21 cellular contexts compared by ENCODE assay signal in genomic region chr14:55200646-55201045, GRCh38. TPM values are rescaled to one million over a fixed set of nuclear protein-coding genes. Genes with fewer than 3 reads are reported as not detected.
DNase-seq lines count a peak whose midpoint lies in the region; ATAC-seq, FAIRE-seq and TF ChIP-seq lines count a peak whose summit lies in the region.
"Had no signal": no experiment of that assay in that cellular context is flagged by ENCODE, and none has a peak within 500 bp of the region (broad histone marks: within the 10 kb centered on the region; RNA-seq: fewer than 3 reads in every experiment).

No MANE protein-coding gene starts in this region.

- H4K91ac ChIP-seq in H1 (replicated peaks; ENCODE audit: insufficient read length, low read length) (no peak overlapping the region), trophoblast cell (ENCODE audit: low read depth, low read length) (no peak overlapping the region)

- DNase-seq in GM23338 (ENCODE audit: low spot score) (no peak), SJSA1 (ENCODE audit: low read depth in 1 of 2, low spot score in 2 of 2) (no peak), H1 (ENCODE audit: low read depth in 1 of 2, low spot score in 2 of 2) (no peak), trophoblast cell (no peak), HuH-7 (ENCODE audit: low spot score) (no peak), dedifferentiated amniotic fluid mesenchymal stem cell (ENCODE audit: extremely low spot score) (no peak), NCI-H748 (lab: John Stamatoyannopoulos, UW; ENCODE audit: unreplicated experiment) (no peak)
- no peak for DNase-seq in activated T-cell treated with anti-CD3 and anti-CD28 coated beads, Interleukin-2, amount 50 U/mL, for 72 hours
- DNase-seq: AML-193; Caco-2; CD4-positive, alpha-beta T cell; GOT3 had no signal

- no peak overlapping the region for H2BK20ac ChIP-seq in H1 (ENCODE audit: low read length)

- TF ChIP-seq CTCF in GM23338 (conservative IDR thresholded peaks at IDR 0.05; ENCODE audit: low read depth in 2 of 2) (no peak), H1 (IDR thresholded peaks at IDR 0.05; ENCODE audit: control extremely low read depth in 1 of 3, insufficient read depth in 1 of 3, low read depth in 1 of 3, low read length in 3 of 3) (no peak)

- H3K27ac ChIP-seq in GM23338 (ENCODE audit: low read depth), result 0 out of 2 replicates have a peak overlapping the region, but pooled peaks have one; percentile 21
- peak overlapping the region; percentile 49 for H3K27ac ChIP-seq in SJSA1
- no peak overlapping the region for H3K27ac ChIP-seq in H1 (ENCODE audit: low read depth, low read length)
- no peak overlapping the region for H3K27ac ChIP-seq in trophoblast cell (ENCODE audit: low read depth, low read length)
- H3K27ac ChIP-seq: 22Rv1, A549, C4-2B, HL-60 had no signal

- no peak overlapping the region for H2BK15ac ChIP-seq in H1 (ENCODE audit: low read length)

- H4K8ac ChIP-seq in H1 (ENCODE audit: extremely low read depth, insufficient read depth, low read length) (no peak overlapping the region), trophoblast cell (ENCODE audit: low read depth, low read length) (no peak overlapping the region)

- H3K4me1 Mint-ChIP-seq in GM23338, result peaks cover 10% of the 10 kb centered on the region
- H3K4me1 Mint-ChIP-seq in activated T-cell treated with anti-CD3 and anti-CD28 coated beads, Interleukin-2, amount 50 U/mL, for 72 hours (ENCODE audit: low read depth), result no peaks in the 10 kb centered on the region

- H3K23me2 ChIP-seq in H1 (ENCODE audit: low read depth, low read length), result no peaks in the 10 kb centered on the region

- H3K4me3 Mint-ChIP-seq in GM23338, result no peak overlapping the region
- no peak overlapping the region for H3K4me3 Mint-ChIP-seq in activated T-cell treated with anti-CD3 and anti-CD28 coated beads, Interleukin-2, amount 50 U/mL, for 72 hours
- H3K4me3 Mint-ChIP-seq: CD4-positive, alpha-beta T cell had no signal

- H3K4me3 ChIP-seq in GM23338, result no peak overlapping the region
- H3K4me3 ChIP-seq in SJSA1, result no peak overlapping the region
- no peak overlapping the region; a peak in 1 of 8 replicates for H3K4me3 ChIP-seq in H1 (ENCODE audit: extremely low read depth in 1 of 4, insufficient read depth in 2 of 4, low read depth in 3 of 4, low read length in 4 of 4)
- H3K4me3 ChIP-seq in trophoblast cell (ENCODE audit: low read depth, low read length), result no peak overlapping the region
- H3K4me3 ChIP-seq: A549, HAP-1 had no signal

- no peak for TF ChIP-seq EP300 in H1 (IDR thresholded peaks at IDR 0.05; ENCODE audit: borderline replicate concordance in 1 of 2, low read depth in 2 of 2, low read length in 2 of 2)

- peak overlapping the region; percentile 12 for H3K56ac ChIP-seq in H1 (replicated peaks; ENCODE audit: insufficient read length, low read depth, low read length)

- H2AK5ac ChIP-seq in H1 (ENCODE audit: low read depth, low read length) (no peak overlapping the region), trophoblast cell (ENCODE audit: low read length) (no peak overlapping the region)

- 78% methylated on average over 3 of the region's 3 CpGs; no CpG with 5 or more reads in 1 of the 2 experiments for WGBS in H1 (ENCODE audit: extremely low coverage in 1 of 2, insufficient coverage in 1 of 2, insufficient read length in 1 of 2, insufficient replicate concordance in 2 of 2, low coverage in 1 of 2, low lambda C conversion rate in 2 of 2, missing lambda C conversion rate in 1 of 2), 2 experiments
- no CpG with 5 or more reads among the region's 3 CpGs for WGBS in trophoblast cell (ENCODE audit: extremely low coverage, insufficient coverage, insufficient read length)

- FAIRE-seq in H1 (lab: Jason Lieb, UNC), result no peak
- FAIRE-seq: A549, D721Med, GM12891, GM19239, HepG2 had no signal

- no peaks in the 10 kb centered on the region for H3F3A ChIP-seq in GM23338 (replicated peaks; ENCODE audit: low read depth)

- H3K79me1 ChIP-seq in H1 (ENCODE audit: low read depth, low read length), result no peaks in the 10 kb centered on the region
- H3K79me1 ChIP-seq in trophoblast cell (ENCODE audit: low read length), result peaks cover 6% of the 10 kb centered on the region

- H3K27me3 ChIP-seq in GM23338 (ENCODE audit: insufficient read depth) (no peaks in the 10 kb centered on the region), SJSA1 (replicated peaks) (no peaks in the 10 kb centered on the region), H1 (replicated peaks in 1 of 4; ENCODE audit: control insufficient read depth in 3 of 4, extremely low read depth in 1 of 4, insufficient read depth in 3 of 4, low read length in 3 of 4) (no peaks in the 10 kb centered on the region), trophoblast cell (ENCODE audit: insufficient read depth, low read length) (no peaks in the 10 kb centered on the region)

- no peaks in the 10 kb centered on the region for H3K79me2 ChIP-seq in GM23338 (replicated peaks; ENCODE audit: insufficient read depth)
- no peaks in the 10 kb centered on the region for H3K79me2 ChIP-seq in H1 (ENCODE audit: control insufficient read depth in 1 of 2, insufficient read depth in 2 of 2, low read length in 2 of 2)
- no peaks in the 10 kb centered on the region for H3K79me2 ChIP-seq in trophoblast cell (ENCODE audit: control insufficient read depth, insufficient read depth, low read length, poor library complexity)

- TF ChIP-seq RAD21 in H1 (IDR thresholded peaks at IDR 0.05 in 1 of 2, conservative IDR thresholded peaks at IDR 0.05 in 1 of 2; ENCODE audit: low read depth in 2 of 2, low read length in 2 of 2), result no peak

- no peaks in the 10 kb centered on the region for H4K20me1 ChIP-seq in GM23338 (replicated peaks; ENCODE audit: insufficient read depth)
- no peaks in the 10 kb centered on the region for H4K20me1 ChIP-seq in H1 (replicated peaks in 1 of 2; ENCODE audit: control insufficient read depth in 1 of 2, insufficient read depth in 2 of 2, low read length in 2 of 2)

- H3K27ac Mint-ChIP-seq in GM23338, result 0 out of 2 replicates have a peak overlapping the region, but pooled peaks have one; percentile 18
- H3K27ac Mint-ChIP-seq in activated T-cell treated with anti-CD3 and anti-CD28 coated beads, Interleukin-2, amount 50 U/mL, for 72 hours, result no peak overlapping the region
- H3K27ac Mint-ChIP-seq: CD4-positive, alpha-beta T cell had no signal

- peak overlapping the region; percentile 68 for H4K5ac ChIP-seq in H1 (ENCODE audit: insufficient read length, low read depth, low read length)

- H3K18ac ChIP-seq in H1 (ENCODE audit: extremely low read depth, low read length) (peak overlapping the region; percentile 73; the same call in 1 of the 2 replicates), trophoblast cell (ENCODE audit: low read length) (no peak overlapping the region)

- H3K4ac ChIP-seq in H1 (replicated peaks; ENCODE audit: insufficient read length, low read depth, low read length) (peak overlapping the region; percentile 46), trophoblast cell (ENCODE audit: low read depth, low read length) (no peak overlapping the region)

- H2BK5ac ChIP-seq in H1 (ENCODE audit: low read depth, low read length), result peak overlapping the region; percentile 89; the same call in 1 of the 2 replicates
- H2BK5ac ChIP-seq in trophoblast cell (ENCODE audit: low read depth, low read length, poor library complexity), result no peak overlapping the region

- no peaks in the 10 kb centered on the region for H3K9me3 Mint-ChIP-seq in GM23338
- H3K9me3 Mint-ChIP-seq in activated T-cell treated with anti-CD3 and anti-CD28 coated beads, Interleukin-2, amount 50 U/mL, for 72 hours, result no peaks in the 10 kb centered on the region
- H3K9me3 Mint-ChIP-seq: CD4-positive, alpha-beta T cell had no signal

- CTCF ChIA-PET in H1 (lab: Charles Lee; ENCODE audit: partially characterized antibody), result interaction anchor here (0.6 to 2.1 kb wide), 6 partner anchors 10 to 69 kb away, joined by 3 to 11 read pairs (median 4); no protein-coding TSS in a partner anchor

- H3K9me3 ChIP-seq in SJSA1 (replicated peaks), result no peaks in the 10 kb centered on the region
- no peaks in the 10 kb centered on the region for H3K9me3 ChIP-seq in H1 (ENCODE audit: insufficient read depth in 2 of 2, low read depth in 1 of 2, low read length in 1 of 2)
- no peaks in the 10 kb centered on the region for H3K9me3 ChIP-seq in trophoblast cell (ENCODE audit: insufficient read depth, low read depth, low read length)
- H3K9me3 ChIP-seq: A549, Caco-2, HAP-1 had no signal

- H3K36me3 Mint-ChIP-seq in GM23338 (ENCODE audit: low read depth), result no peaks in the 10 kb centered on the region
- H3K36me3 Mint-ChIP-seq in activated T-cell treated with anti-CD3 and anti-CD28 coated beads, Interleukin-2, amount 50 U/mL, for 72 hours (ENCODE audit: insufficient read depth in 2 of 2), result no peaks in the 10 kb centered on the region

- H2AFZ ChIP-seq in GM23338 (peak overlapping the region; percentile 64), H1 (ENCODE audit: low read length) (peak overlapping the region; percentile 20), trophoblast cell (ENCODE audit: insufficient read depth, low read length, poor library complexity) (no peak overlapping the region)

- no peak for TF ChIP-seq POLR2A in H1 (IDR thresholded peaks at IDR 0.05; ENCODE audit: control extremely low read depth in 1 of 2, low read depth in 2 of 2, low read length in 2 of 2)

- H3K4me2 ChIP-seq in GM23338, result 0 out of 2 replicates have a peak overlapping the region, but pooled peaks have one; percentile 14
- H3K4me2 ChIP-seq in H1 (ENCODE audit: insufficient read depth in 1 of 2, low read depth in 2 of 2, low read length in 2 of 2), result 0 out of 4 replicates have a peak overlapping the region, but pooled peaks of 1 of the 2 experiments have one; percentile 41
- no peak overlapping the region for H3K4me2 ChIP-seq in trophoblast cell (ENCODE audit: low read length)
- H3K4me2 ChIP-seq: A549 had no signal

- no peak overlapping the region for H3K9ac ChIP-seq in H1 (replicated peaks in 1 of 4; ENCODE audit: extremely low read depth in 1 of 4, low read depth in 3 of 4, low read length in 3 of 4)
- H3K9ac ChIP-seq in trophoblast cell (ENCODE audit: low read length), result no peak overlapping the region

- H3K27me3 Mint-ChIP-seq in GM23338 (ENCODE audit: insufficient read depth, low read depth, poor library complexity), result no peaks in the 10 kb centered on the region
- H3K27me3 Mint-ChIP-seq in activated T-cell treated with anti-CD3 and anti-CD28 coated beads, Interleukin-2, amount 50 U/mL, for 72 hours (ENCODE audit: low read depth), result peaks cover 10% of the 10 kb centered on the region
- H3K27me3 Mint-ChIP-seq: CD4-positive, alpha-beta T cell had no signal

- H3K36me3 ChIP-seq in GM23338 (ENCODE audit: insufficient read depth), result no peaks in the 10 kb centered on the region
- no peaks in the 10 kb centered on the region for H3K36me3 ChIP-seq in SJSA1
- H3K36me3 ChIP-seq in H1 (ENCODE audit: control insufficient read depth in 2 of 4, insufficient read depth in 4 of 4, low read length in 3 of 4), result no peaks in the 10 kb centered on the region
- H3K36me3 ChIP-seq in trophoblast cell (ENCODE audit: control insufficient read depth in 1 of 2, insufficient read depth in 2 of 2, low read length in 2 of 2), result no peaks in the 10 kb centered on the region
- H3K36me3 ChIP-seq: HAP-1 had no signal

- H2BK12ac ChIP-seq in H1 (ENCODE audit: low read depth, low read length) (peak overlapping the region; percentile 42), trophoblast cell (ENCODE audit: low read length) (peak overlapping the region; percentile 2)

- H3K9me2 ChIP-seq in GM23338 (ENCODE audit: insufficient read depth), result no peaks in the 10 kb centered on the region

- H2BK120ac ChIP-seq in H1 (replicated peaks; ENCODE audit: low read depth, low read length) (peak overlapping the region; percentile 7), trophoblast cell (ENCODE audit: insufficient read depth, low read length, poor library complexity) (no peak overlapping the region)

- H3K14ac ChIP-seq in H1 (ENCODE audit: insufficient read length), result no peak overlapping the region
- H3K14ac ChIP-seq in trophoblast cell (ENCODE audit: low read length), result no peak overlapping the region

- H3K23ac ChIP-seq in H1 (ENCODE audit: insufficient read length) (no peak overlapping the region), trophoblast cell (ENCODE audit: low read length) (no peak overlapping the region)

- POLR2A ChIA-PET in H1 (lab: Charles Lee; ENCODE audit: partially characterized antibody), result interaction anchor here (1.1 to 2.6 kb wide), 4 partner anchors 9 to 98 kb away, joined by 3 to 10 read pairs (median 3); partner anchors contain the start of gene DLGAP5

- H4K12ac ChIP-seq in trophoblast cell (ENCODE audit: low read depth, low read length), result no peak overlapping the region

- ATAC-seq in GM23338, result peak; percentile 31; the same call in 1 of the 3 replicates
- ATAC-seq in activated T-cell treated with anti-CD3 and anti-CD28 coated beads, Interleukin-2, amount 50 U/mL, for 72 hours (replicated peaks in 1 of 2), result no peak
- ATAC-seq: A549 had no signal

- H3K4me1 ChIP-seq in GM23338 (ENCODE audit: insufficient read depth), result peaks cover 13% of the 10 kb centered on the region
- peaks cover 15% of the 10 kb centered on the region for H3K4me1 ChIP-seq in SJSA1 (replicated peaks)
- peaks cover 0 to 8% (median 1%) of the 10 kb centered on the region in 4 experiments; a peak in 2 of 7 replicates for H3K4me1 ChIP-seq in H1 (replicated peaks in 1 of 4; ENCODE audit: control insufficient read depth in 3 of 4, insufficient read depth in 4 of 4, low read length in 3 of 4)
- peaks cover 5 to 7% of the 10 kb centered on the region in 2 experiments for H3K4me1 ChIP-seq in trophoblast cell (ENCODE audit: control insufficient read depth in 1 of 2, insufficient read depth in 2 of 2, low read length in 2 of 2)
- H3K4me1 ChIP-seq: A549, HAP-1 had no signal

RNA-seq across cellular contexts. Expression of gene DLGAP5, which starts 9.3 kb away (rescaled TPM):
- total RNA-seq in GM23338 (2014; rRNA removed; shearing (Covaris generic)), result 106 and 110 TPM in 2 replicates
- polyA plus RNA-seq in GM23338 (2016; fragmentation: Nextera tagmentation; extraction: Ambion mirVana) (92.7 and 117 TPM in 2 replicates), H1 (2011; rRNA removed) (9.1 and 16.9 TPM in 2 replicates)
- 67.7 and 83.1 TPM in 2 replicates for total RNA-seq in SJSA1 (2014; rRNA removed; shearing (Covaris generic))
- total RNA-seq in H1 (2021; fragmentation: NEBNext Ultra II Directional; extraction: Animal tissue kit (Norgen Biotek cat#: 25700)), result 150 and 155 TPM in 2 replicates
- 39.0 TPM for polyA plus RNA-seq in H1 (2011; cell fraction: cytosol; rRNA removed)
- polyA plus RNA-seq in H1 (2011; cell fraction: nucleus; rRNA removed), result 16.9 TPM
- polyA plus RNA-seq in H1 (2012, experiment 1 of 2), result 43.1 to 83.1 TPM (median 51.0 TPM) in 4 replicates
- polyA plus RNA-seq in H1 (2012, experiment 2 of 2), result 4.7 TPM
- 99.1 TPM for polyA plus RNA-seq in H1 (2013, experiment 1 of 2)
- 95.2 TPM for polyA plus RNA-seq in H1 (2013, experiment 2 of 2)
- polyA minus RNA-seq in H1 (2011; rRNA and poly(A)+ RNA removed), result 23.1 and 33.5 TPM in 2 replicates
- polyA minus RNA-seq in H1 (2011; cell fraction: cytosol; rRNA and poly(A)+ RNA removed), result 33.6 TPM
- polyA minus RNA-seq in H1 (2011; cell fraction: nucleus; rRNA and poly(A)+ RNA removed), result 66.7 TPM
- polyA plus RNA-seq in trophoblast cell (2013), result 39.9 and 44.8 TPM in 2 replicates
- 10 to 100 TPM; 58.2 to 68.2 TPM for total RNA-seq in activated T-cell treated with anti-CD3 and anti-CD28 coated beads, Interleukin-2, amount 50 U/mL, for 72 hours

Comparison
In these comparisons a context has a peak if more than half of its experiments do, and no peak if none do; other contexts are left out.
1. H3K27ac ChIP-seq: peak in GM23338 (single experiment) and SJSA1 (single experiment); none in H1 (single experiment) and trophoblast cell (single experiment).